Comparison of ENCODE assay signal across 20 cellular contexts in genomic region chr1:160226623-160227022, GRCh38. TPM values are rescaled to one million over a fixed set of nuclear protein-coding genes. Genes with fewer than 3 reads are reported as not detected.
"Had no signal": no experiment of that assay in that cellular context is flagged by ENCODE, and none has a peak within 500 bp of the region (broad histone marks: within the 10 kb centered on the region; RNA-seq: fewer than 3 reads in every experiment).

No MANE protein-coding gene starts in this region.

- H3K4me3 ChIP-seq: coronary artery, lung, tibial nerve had no signal

- H3K4me1 Mint-ChIP-seq: activated B cell treated with CpG ODN at 0.5 μM for 24 hours; activated CD4-positive, alpha-beta memory T cell treated with anti-CD3 and anti-CD28 coated beads, Interleukin-2, amount 10 ng/mL, durations not matched to agents 7 days and 5 days; activated CD8-positive, alpha-beta memory T cell treated with anti-CD3 and anti-CD28 coated beads, Interleukin-2, amount 10 ng/mL, durations not matched to agents 7 days and 5 days; mesothelial cell of epicardium; nephron had no signal

- H3K27ac ChIP-seq: brain microvascular endothelial cell, coronary artery, foreskin keratinocyte, tibial nerve had no signal

- H3K9me3 Mint-ChIP-seq: activated B cell treated with CpG ODN at 0.5 μM for 24 hours; activated CD4-positive, alpha-beta memory T cell treated with anti-CD3 and anti-CD28 coated beads, Interleukin-2, amount 10 ng/mL, durations not matched to agents 7 days and 5 days; mesothelial cell of epicardium; nephron had no signal

- H3K4me1 ChIP-seq: foreskin keratinocyte, tibial nerve had no signal

- H3K27me3 Mint-ChIP-seq: activated B cell treated with CpG ODN at 0.5 μM for 24 hours; activated CD4-positive, alpha-beta memory T cell treated with anti-CD3 and anti-CD28 coated beads, Interleukin-2, amount 10 ng/mL, durations not matched to agents 7 days and 5 days; activated CD8-positive, alpha-beta memory T cell treated with anti-CD3 and anti-CD28 coated beads, Interleukin-2, amount 10 ng/mL, durations not matched to agents 7 days and 5 days had no signal

- DNase-seq: activated B cell treated with CpG ODN at 0.5 μM for 24 hours; activated CD4-positive, alpha-beta memory T cell treated with anti-CD3 and anti-CD28 coated beads, Interleukin-2, amount 10 ng/mL, durations not matched to agents 7 days and 5 days; activated CD4-positive, alpha-beta T cell treated with anti-CD3 and anti-CD28 coated beads for 4 hours; activated CD8-positive, alpha-beta memory T cell treated with anti-CD3 and anti-CD28 coated beads, Interleukin-2, amount 10 ng/mL, durations not matched to agents 7 days and 5 days; activated naive CD4-positive, alpha-beta T cell; aorta; brain microvascular endothelial cell; foreskin keratinocyte; hippocampal formation; left colon; nucleus accumbens; stimulated activated CD4-positive, alpha-beta T cell treated with anti-CD3 and anti-CD28 coated beads, Interleukin-2, amount 100 ng/mL, for 24 hours; stimulated activated naive CD8-positive, alpha-beta T cell treated with anti-CD3 and anti-CD28 coated beads, Interleukin-15, Interleukin-2, amounts not matched to agents 100 U/mL and 50 U/mL, for 24 hours had no signal

- H3K9me3 ChIP-seq: tibial nerve had no signal

- H3K27ac Mint-ChIP-seq: activated B cell treated with CpG ODN at 0.5 μM for 24 hours; activated CD4-positive, alpha-beta memory T cell treated with anti-CD3 and anti-CD28 coated beads, Interleukin-2, amount 10 ng/mL, durations not matched to agents 7 days and 5 days; activated CD8-positive, alpha-beta memory T cell treated with anti-CD3 and anti-CD28 coated beads, Interleukin-2, amount 10 ng/mL, durations not matched to agents 7 days and 5 days; mesothelial cell of epicardium; nephron had no signal

- H3K4me3 Mint-ChIP-seq: activated B cell treated with CpG ODN at 0.5 μM for 24 hours; activated CD4-positive, alpha-beta memory T cell treated with anti-CD3 and anti-CD28 coated beads, Interleukin-2, amount 10 ng/mL, durations not matched to agents 7 days and 5 days; activated CD8-positive, alpha-beta memory T cell treated with anti-CD3 and anti-CD28 coated beads, Interleukin-2, amount 10 ng/mL, durations not matched to agents 7 days and 5 days; mesothelial cell of epicardium; nephron had no signal

- ATAC-seq: activated CD8-positive, alpha-beta memory T cell treated with anti-CD3 and anti-CD28 coated beads, Interleukin-2, amount 10 ng/mL, durations not matched to agents 7 days and 5 days; foreskin keratinocyte; left colon; stimulated activated naive CD8-positive, alpha-beta T cell treated with anti-CD3 and anti-CD28 coated beads, Interleukin-15, Interleukin-2, amounts not matched to agents 100 U/mL and 50 U/mL, for 24 hours had no signal

- H3K27me3 ChIP-seq: brain microvascular endothelial cell, foreskin keratinocyte, tibial nerve had no signal

RNA-seq across cellular contexts. Expression of gene CASQ1, which starts 36.2 kb away (rescaled TPM):
- total RNA-seq: activated B cell treated with CpG ODN at 0.5 μM for 24 hours, epithelial cell of proximal tubule, foreskin keratinocyte, renal cortical epithelial cell had no signal
- polyA plus RNA-seq: foreskin keratinocyte had no signal
